1 cellular context compared by ENCODE assay signal in genomic region chr11:122633219-122633829, GRCh38.
TF ChIP-seq lines count a peak whose summit lies in the region.

No MANE protein-coding gene starts in this region.

TF ChIP-seq in GM12878, 131 proteins besides CTCF, POLR2A, EP300 and RAD21 (continued from another document):
- TF ChIP-seq PBX3 (IDR thresholded peaks at IDR 0.05; ENCODE audit: insufficient replicate concordance, low read depth, low read length) (no peak), YY1 (IDR thresholded peaks at IDR 0.05; ENCODE audit: low read depth, low read length) (no peak), SMC3 (IDR thresholded peaks at IDR 0.05; ENCODE audit: borderline replicate concordance, low read length) (peak; percentile 45; the same call in 1 of the 2 replicates)
TF ChIP-seq in GM12878: peak in this region for 1.
